ENCODE assay signal across 8 cellular contexts in genomic region chr11:113876074-113876797, GRCh38. TPM values are rescaled to one million over a fixed set of nuclear protein-coding genes. Genes with fewer than 3 reads are reported as not detected.
DNase-seq lines count a peak whose midpoint lies in the region; ATAC-seq and TF ChIP-seq lines count a peak whose summit lies in the region.

No MANE protein-coding gene starts in this region.

- peak overlapping the region; percentile 52 to 95 (median 88) for H3K4me3 ChIP-seq in BLaER1 treated with 17β-estradiol and CSF1 and Interleukin-3, amounts not matched to agents 10 nM and 100 nM
- no peak overlapping the region for H3K4me3 ChIP-seq in KMS-11 (IDR thresholded peaks at IDR 0.05; ENCODE audit: insufficient read depth, low read depth, low read length)
- peak overlapping the region; percentile 61 for H3K4me3 ChIP-seq in colonic mucosa

- H3K27me3 Mint-ChIP-seq in natural killer cell treated with Interleukin-12 subunit alpha and Interleukin-12 subunit beta and Interleukin-15 and Interleukin-18, amount 100 ng/mL, for 72 hours = no peaks in the 10 kb centered on the region

- no peaks in the 10 kb centered on the region; a peak in 3 of 22 replicates for H4K20me1 ChIP-seq in BLaER1 treated with 17β-estradiol and CSF1 and Interleukin-3, amounts not matched to agents 10 nM and 100 nM
- H4K20me1 ChIP-seq in KMS-11 (ENCODE audit: insufficient read depth) = no peaks in the 10 kb centered on the region

- DNase-seq in colonic mucosa = peak; percentile 21
- no peak for DNase-seq in natural killer cell treated with Interleukin-12 subunit alpha and Interleukin-12 subunit beta and Interleukin-15 and Interleukin-18, amount 100 ng/mL, for 72 hours (ENCODE audit: low spot score)
- DNase-seq in stimulated activated CD4-positive, alpha-beta T cell treated with anti-CD3 and anti-CD28 coated beads, Interleukin-1b, Interleukin-23, amount 100 ng/mL, for 48 hours = no peak
- no peak for DNase-seq in SK-N-DZ (ENCODE audit: low spot score)

- no peaks in the 10 kb centered on the region for H3K9me3 Mint-ChIP-seq in natural killer cell treated with Interleukin-12 subunit alpha and Interleukin-12 subunit beta and Interleukin-15 and Interleukin-18, amount 100 ng/mL, for 72 hours

- H3K27me3 ChIP-seq in BLaER1 treated with 17β-estradiol and CSF1 and Interleukin-3, amounts not matched to agents 10 nM and 100 nM = no peaks in the 10 kb centered on the region
- H3K27me3 ChIP-seq in KMS-11 (ENCODE audit: insufficient read depth, low read depth) (no peaks in the 10 kb centered on the region), colonic mucosa (no peaks in the 10 kb centered on the region)

- peak overlapping the region; percentile 59 to 89 (median 86) for H3K4me2 ChIP-seq in BLaER1 treated with 17β-estradiol and CSF1 and Interleukin-3, amounts not matched to agents 10 nM and 100 nM
- H3K4me2 ChIP-seq in KMS-11 = peak overlapping the region; percentile 34

- peaks cover 6% of the 10 kb centered on the region for H3K36me3 Mint-ChIP-seq in natural killer cell treated with Interleukin-12 subunit alpha and Interleukin-12 subunit beta and Interleukin-15 and Interleukin-18, amount 100 ng/mL, for 72 hours

- H3K9me3 ChIP-seq in BLaER1 treated with 17β-estradiol and CSF1 and Interleukin-3, amounts not matched to agents 10 nM and 100 nM (replicated peaks in 1 of 11) = peaks cover 0 to 28% (median 19%) of the 10 kb centered on the region in 11 experiments; a peak in 19 of 22 replicates
- H3K9me3 ChIP-seq in colonic mucosa = no peaks in the 10 kb centered on the region

- H3K4me1 Mint-ChIP-seq in natural killer cell treated with Interleukin-12 subunit alpha and Interleukin-12 subunit beta and Interleukin-15 and Interleukin-18, amount 100 ng/mL, for 72 hours (ENCODE audit: low read depth in 2 of 2) = peaks cover 46 to 47% of the 10 kb centered on the region in 2 donors

- H2AFZ ChIP-seq in KMS-11 (ENCODE audit: low read depth) = peak overlapping the region; percentile 89

- intact Hi-C loops in colonic mucosa (cut with DNase I) = no loop called here

- TF ChIP-seq CTCF in KMS-11 (conservative IDR thresholded peaks at IDR 0.05; ENCODE audit: low read depth, low read length) (no peak), colonic mucosa (IDR thresholded peaks at IDR 0.05) (no peak)

- H3K27ac Mint-ChIP-seq in natural killer cell treated with Interleukin-12 subunit alpha and Interleukin-12 subunit beta and Interleukin-15 and Interleukin-18, amount 100 ng/mL, for 72 hours = peak overlapping the region; percentile 91 to 98

- peak overlapping the region; percentile 93 for H3K4me3 Mint-ChIP-seq in natural killer cell treated with Interleukin-12 subunit alpha and Interleukin-12 subunit beta and Interleukin-15 and Interleukin-18, amount 100 ng/mL, for 72 hours

- 0 out of 2 replicates have a peak, but pooled peaks cover 7% of the 10 kb centered on the region for H3K79me2 ChIP-seq in KMS-11 (ENCODE audit: insufficient read depth, low read depth)

- peak overlapping the region; percentile 77 to 91 (median 87) for H3K9ac ChIP-seq in BLaER1 treated with 17β-estradiol and CSF1 and Interleukin-3, amounts not matched to agents 10 nM and 100 nM
- H3K9ac ChIP-seq in KMS-11 (peak overlapping the region; percentile 59; the same call in 1 of the 2 replicates), colonic mucosa (ENCODE audit: low read depth in 2 of 2, low read length in 2 of 2) (peak overlapping the region; percentile 54 to 65)

- H3K27ac ChIP-seq in BLaER1 treated with 17β-estradiol and CSF1 and Interleukin-3, amounts not matched to agents 10 nM and 100 nM = peak overlapping the region; percentile 74 to 94 (median 89)
- peak overlapping the region; percentile 61; the same call in 1 of the 2 replicates for H3K27ac ChIP-seq in KMS-11
- H3K27ac ChIP-seq in colonic mucosa = peak overlapping the region; percentile 89

- no peak for ATAC-seq in natural killer cell treated with Interleukin-12 subunit alpha and Interleukin-12 subunit beta and Interleukin-15 and Interleukin-18, amount 100 ng/mL, for 72 hours
- no peak for ATAC-seq in GM21786 (IDR thresholded peaks at IDR 0.05; ENCODE audit: unreplicated experiment)
- ATAC-seq in GM18907 (IDR thresholded peaks at IDR 0.05; ENCODE audit: unreplicated experiment) = no peak

- H3K4me1 ChIP-seq in BLaER1 treated with 17β-estradiol and CSF1 and Interleukin-3, amounts not matched to agents 10 nM and 100 nM = peaks cover 46 to 58% (median 53%) of the 10 kb centered on the region in 10 experiments
- H3K4me1 ChIP-seq in KMS-11 (ENCODE audit: low read depth, poor library complexity, severe bottlenecking) (peaks cover 10% of the 10 kb centered on the region), colonic mucosa (peaks cover 7% of the 10 kb centered on the region)

- H3K36me3 ChIP-seq in BLaER1 treated with 17β-estradiol and CSF1 and Interleukin-3, amounts not matched to agents 10 nM and 100 nM = no peaks in the 10 kb centered on the region
- H3K36me3 ChIP-seq in KMS-11 (ENCODE audit: insufficient read depth) (no peaks in the 10 kb centered on the region), colonic mucosa (no peaks in the 10 kb centered on the region)

RNA-seq across cellular contexts. Expression of gene USP28, which starts 0.9 kb away (rescaled TPM):
- total RNA-seq in colonic mucosa = 10 to 100 TPM; 25.7 to 35.3 TPM
- total RNA-seq in natural killer cell treated with Interleukin-12 subunit alpha and Interleukin-12 subunit beta and Interleukin-15 and Interleukin-18, amount 100 ng/mL, for 72 hours = 10 to 100 TPM; 63.7 to 67.3 TPM
- polyA plus RNA-seq in SK-N-DZ (2014; cell fraction: cytosol; rRNA removed) = 16.0 and 17.4 TPM in 2 replicates
- polyA plus RNA-seq in SK-N-DZ (2014; cell fraction: nucleus; rRNA removed) = 24.7 and 32.7 TPM in 2 replicates

RNA-seq across cellular contexts. Expression of gene HTR3B, which starts 28.4 kb away (rescaled TPM):
- not detected for total RNA-seq in colonic mucosa
- not detected for total RNA-seq in natural killer cell treated with Interleukin-12 subunit alpha and Interleukin-12 subunit beta and Interleukin-15 and Interleukin-18, amount 100 ng/mL, for 72 hours
- not detected in 2 replicates for polyA plus RNA-seq in SK-N-DZ (2014; cell fraction: cytosol; rRNA removed)
- not detected in 2 replicates for polyA plus RNA-seq in SK-N-DZ (2014; cell fraction: nucleus; rRNA removed)
